In genomic region chr17:72189781-72190593, GRCh38 we compare ENCODE assay signal across 31 cellular contexts.
DNase-seq lines count a peak whose midpoint lies in the region; ATAC-seq and TF ChIP-seq lines count a peak whose summit lies in the region.
"Had no signal": no experiment of that assay in that cellular context is flagged by ENCODE, and none has a peak within 500 bp of the region (broad histone marks: within the 10 kb centered on the region; RNA-seq: fewer than 3 reads in every experiment).

No MANE protein-coding gene starts in this region.

- H3K9me2 ChIP-seq in Karpas-422 (replicated peaks; ENCODE audit: insufficient read depth, low read length): no peaks in the 10 kb centered on the region

- H3K27ac Mint-ChIP-seq in activated naive CD8-positive, alpha-beta T cell treated with anti-CD3 and anti-CD28 coated beads for 36 hours: no peak overlapping the region
- H3K27ac Mint-ChIP-seq: activated B cell treated with CpG ODN at 0.5 μM for 24 hours; activated CD4-positive, alpha-beta memory T cell treated with anti-CD3 and anti-CD28 coated beads, Interleukin-2, amount 10 ng/mL, durations not matched to agents 7 days and 5 days; effector memory CD8-positive, alpha-beta T cell; stimulated activated naive CD8-positive, alpha-beta T cell treated with anti-CD3 and anti-CD28 coated beads, Interleukin-15, amount 100 ng/mL, for 72 hours had no signal

- H3K18ac ChIP-seq in neuronal stem cell (ENCODE audit: low read length): peak overlapping the region; percentile 32

- H3K36me3 ChIP-seq in Karpas-422 (ENCODE audit: insufficient read depth, low read length) (no peaks in the 10 kb centered on the region), OCI-LY3 (replicated peaks; ENCODE audit: low read depth, low read length) (no peaks in the 10 kb centered on the region), neuronal stem cell (replicated peaks in 1 of 2; ENCODE audit: control insufficient read depth in 2 of 2, insufficient read depth in 2 of 2, low read length in 2 of 2) (peaks cover 0 to 2% of the 10 kb centered on the region in 2 donors)
- H3K36me3 ChIP-seq: BE2C, brain microvascular endothelial cell, esophagus muscularis mucosa, gastrocnemius medialis, tibial nerve had no signal

- H3K4me2 ChIP-seq in Karpas-422 (ENCODE audit: low read depth, low read length, poor library complexity, severe bottlenecking) (peak overlapping the region; percentile 71), OCI-LY3 (ENCODE audit: low read length) (peak overlapping the region; percentile 49), neuronal stem cell (ENCODE audit: insufficient read depth, low read length, poor library complexity, severe bottlenecking) (no peak overlapping the region)

- H3K79me1 ChIP-seq in neuronal stem cell (ENCODE audit: low read depth, low read length): no peaks in the 10 kb centered on the region

- ATAC-seq in GM21786 (IDR thresholded peaks at IDR 0.05; ENCODE audit: unreplicated experiment): no peak
- ATAC-seq: effector memory CD8-positive, alpha-beta T cell; gastrocnemius medialis; HCT116; K562; stimulated activated naive CD8-positive, alpha-beta T cell treated with anti-CD3 and anti-CD28 coated beads, Interleukin-15, amount 100 ng/mL, for 72 hours had no signal

- no peak overlapping the region for H3K4me3 Mint-ChIP-seq in activated naive CD8-positive, alpha-beta T cell treated with anti-CD3 and anti-CD28 coated beads for 36 hours
- H3K4me3 Mint-ChIP-seq: activated B cell treated with CpG ODN at 0.5 μM for 24 hours; activated CD4-positive, alpha-beta memory T cell treated with anti-CD3 and anti-CD28 coated beads, Interleukin-2, amount 10 ng/mL, durations not matched to agents 7 days and 5 days; effector memory CD8-positive, alpha-beta T cell; stimulated activated naive CD8-positive, alpha-beta T cell treated with anti-CD3 and anti-CD28 coated beads, Interleukin-15, amount 100 ng/mL, for 72 hours had no signal

- no peak overlapping the region for H2BK120ac ChIP-seq in neuronal stem cell (ENCODE audit: low read depth, low read length)

- no peak overlapping the region for H3K4ac ChIP-seq in neuronal stem cell (ENCODE audit: low read length)

- no peak overlapping the region for H4K91ac ChIP-seq in neuronal stem cell (ENCODE audit: low read depth, low read length, poor library complexity)

- H3K23ac ChIP-seq in neuronal stem cell (ENCODE audit: low read depth, low read length, poor library complexity): no peak overlapping the region

- WGBS in neuronal stem cell (ENCODE audit: extremely low coverage in 2 of 2, insufficient read length in 2 of 2, insufficient replicate concordance in 1 of 2), 2 donors: no CpG with 5 or more reads among the region's 5 CpGs

- H3K14ac ChIP-seq in neuronal stem cell (ENCODE audit: low read length): no peak overlapping the region

- H2BK5ac ChIP-seq in neuronal stem cell (ENCODE audit: low read length): no peak overlapping the region

- peak overlapping the region; percentile 98 for H3K27ac ChIP-seq in Karpas-422 (ENCODE audit: low read length)
- H3K27ac ChIP-seq in OCI-LY3 (ENCODE audit: low read length): peak overlapping the region; percentile 23; the same call in 1 of the 2 replicates
- no peak overlapping the region for H3K27ac ChIP-seq in neuronal stem cell (replicated peaks; ENCODE audit: low read length)
- H3K27ac ChIP-seq: brain microvascular endothelial cell, esophagus muscularis mucosa, gastrocnemius medialis, tibial nerve had no signal

- H4K20me1 ChIP-seq in Karpas-422 (ENCODE audit: insufficient read depth, low read depth, low read length): no peaks in the 10 kb centered on the region
- no peaks in the 10 kb centered on the region for H4K20me1 ChIP-seq in OCI-LY3 (ENCODE audit: insufficient read depth, low read length)

- H2AFZ ChIP-seq in Karpas-422 (ENCODE audit: low read length): no peak overlapping the region
- H2AFZ ChIP-seq in OCI-LY3 (ENCODE audit: low read depth, low read length): peak overlapping the region; percentile 26; the same call in 1 of the 2 replicates
- H2AFZ ChIP-seq in neuronal stem cell (ENCODE audit: low read length): no peak overlapping the region

- H3K4me1 ChIP-seq in Karpas-422 (ENCODE audit: low read length): peaks cover 78% of the 10 kb centered on the region
- peaks cover 15% of the 10 kb centered on the region for H3K4me1 ChIP-seq in OCI-LY3 (ENCODE audit: low read length)
- H3K4me1 ChIP-seq in neuronal stem cell (ENCODE audit: control insufficient read depth in 2 of 2, insufficient read depth in 1 of 2, low read depth in 1 of 2, low read length in 2 of 2): peaks cover 0 to 17% of the 10 kb centered on the region in 2 donors
- H3K4me1 ChIP-seq: esophagus muscularis mucosa, gastrocnemius medialis had no signal

- peak; percentile 10 for DNase-seq in NCI-H2107 treated with DMSO at 0.1 percent for 48 hours (lab: John Stamatoyannopoulos, UW; ENCODE audit: unreplicated experiment)
- no peak for DNase-seq in NCI-H2107 (lab: John Stamatoyannopoulos, UW)
- peak; percentile 98 for DNase-seq in Karpas-422
- no peak for DNase-seq in neuronal stem cell (ENCODE audit: low spot score)
- DNase-seq in activated naive CD8-positive, alpha-beta T cell treated with anti-CD3 and anti-CD28 coated beads for 36 hours: no peak
- DNase-seq in activated effector memory CD4-positive, alpha-beta T cell treated with Interleukin-2 at 50 U/mL for 16 hours: no peak
- DNase-seq: activated B cell treated with CpG ODN at 0.5 μM for 24 hours; activated CD4-positive, alpha-beta memory T cell treated with anti-CD3 and anti-CD28 coated beads, Interleukin-2, amount 10 ng/mL, durations not matched to agents 7 days and 5 days; activated effector memory CD4-positive, alpha-beta T cell treated with anti-CD3 and anti-CD28 coated beads, Interleukin-2, amount 50 U/mL, for 16 hours; BE2C; brain microvascular endothelial cell; effector memory CD8-positive, alpha-beta T cell; gastrocnemius medialis; GF-D8; islet precursor cell; mammary epithelial cell; MV-4-11; NCI-H1694 treated with DMSO at 0.1 percent for 48 hours; NCI-H774; occipital lobe; OCI-M1; retina; stimulated activated CD4-positive, alpha-beta T cell treated with anti-CD3 and anti-CD28 coated beads, Interleukin-4, amount 100 ng/mL, for 4 hours; stimulated activated naive CD8-positive, alpha-beta T cell treated with anti-CD3 and anti-CD28 coated beads, Interleukin-15, amount 100 ng/mL, for 72 hours; T1000 had no signal

- no peak overlapping the region for H2BK12ac ChIP-seq in neuronal stem cell (ENCODE audit: low read length)

- no peak overlapping the region for H2AK5ac ChIP-seq in neuronal stem cell (ENCODE audit: low read depth, low read length)

- H3K9me3 ChIP-seq in Karpas-422 (ENCODE audit: low read length): no peaks in the 10 kb centered on the region
- no peaks in the 10 kb centered on the region for H3K9me3 ChIP-seq in OCI-LY3 (ENCODE audit: insufficient read depth, low read length)
- peaks cover 0 to 10% of the 10 kb centered on the region in 2 donors for H3K9me3 ChIP-seq in neuronal stem cell (replicated peaks in 1 of 2; ENCODE audit: control insufficient read depth in 2 of 2, insufficient read depth in 1 of 2, low read depth in 1 of 2, low read length in 2 of 2)
- H3K9me3 ChIP-seq: BE2C, esophagus muscularis mucosa, gastrocnemius medialis, tibial nerve had no signal

- peak overlapping the region; percentile 55; the same call in 1 of the 2 replicates for H3K4me3 ChIP-seq in Karpas-422 (ENCODE audit: low read length)
- H3K4me3 ChIP-seq in OCI-LY3 (ENCODE audit: low read length): peak overlapping the region; percentile 1; the same call in 1 of the 2 replicates
- H3K4me3 ChIP-seq in neuronal stem cell (ENCODE audit: low read length in 2 of 2): no peak overlapping the region
- H3K4me3 ChIP-seq: esophagus muscularis mucosa, gastrocnemius medialis, K562, tibial nerve had no signal

- peak overlapping the region; percentile 69 for H3K9ac ChIP-seq in Karpas-422 (ENCODE audit: low read length)
- no peak overlapping the region for H3K9ac ChIP-seq in OCI-LY3 (ENCODE audit: low read length)
- no peak overlapping the region for H3K9ac ChIP-seq in neuronal stem cell (ENCODE audit: low read depth, low read length, poor library complexity)

- no peak overlapping the region for H2BK15ac ChIP-seq in neuronal stem cell (ENCODE audit: low read length)

- H3K36me3 Mint-ChIP-seq in activated naive CD8-positive, alpha-beta T cell treated with anti-CD3 and anti-CD28 coated beads for 36 hours: no peaks in the 10 kb centered on the region

- H3K79me2 ChIP-seq in Karpas-422 (ENCODE audit: low read length): no peaks in the 10 kb centered on the region
- H3K79me2 ChIP-seq in OCI-LY3 (ENCODE audit: low read length): no peaks in the 10 kb centered on the region

- H3K4me1 Mint-ChIP-seq in activated naive CD8-positive, alpha-beta T cell treated with anti-CD3 and anti-CD28 coated beads for 36 hours: no peaks in the 10 kb centered on the region
- H3K4me1 Mint-ChIP-seq: activated B cell treated with CpG ODN at 0.5 μM for 24 hours; activated CD4-positive, alpha-beta memory T cell treated with anti-CD3 and anti-CD28 coated beads, Interleukin-2, amount 10 ng/mL, durations not matched to agents 7 days and 5 days; stimulated activated naive CD8-positive, alpha-beta T cell treated with anti-CD3 and anti-CD28 coated beads, Interleukin-15, amount 100 ng/mL, for 72 hours had no signal

- no peaks in the 10 kb centered on the region for H3K27me3 Mint-ChIP-seq in activated naive CD8-positive, alpha-beta T cell treated with anti-CD3 and anti-CD28 coated beads for 36 hours
- H3K27me3 Mint-ChIP-seq: activated B cell treated with CpG ODN at 0.5 μM for 24 hours; activated CD4-positive, alpha-beta memory T cell treated with anti-CD3 and anti-CD28 coated beads, Interleukin-2, amount 10 ng/mL, durations not matched to agents 7 days and 5 days; effector memory CD8-positive, alpha-beta T cell; stimulated activated naive CD8-positive, alpha-beta T cell treated with anti-CD3 and anti-CD28 coated beads, Interleukin-15, amount 100 ng/mL, for 72 hours had no signal

- H3K27me3 ChIP-seq in Karpas-422 (ENCODE audit: low read length): no peaks in the 10 kb centered on the region
- no peaks in the 10 kb centered on the region for H3K27me3 ChIP-seq in OCI-LY3 (ENCODE audit: low read depth, low read length)
- no peaks in the 10 kb centered on the region for H3K27me3 ChIP-seq in neuronal stem cell (ENCODE audit: control insufficient read depth in 3 of 3, insufficient read depth in 3 of 3, low read depth in 1 of 3, low read length in 3 of 3)
- H3K27me3 ChIP-seq: BE2C, brain microvascular endothelial cell, tibial nerve had no signal

- H4K8ac ChIP-seq in neuronal stem cell (ENCODE audit: low read depth, low read length): no peak overlapping the region

- TF ChIP-seq CTCF in OCI-LY3 (IDR thresholded peaks at IDR 0.05; ENCODE audit: low read depth, low read length): no peak

- H3K9me3 Mint-ChIP-seq in activated naive CD8-positive, alpha-beta T cell treated with anti-CD3 and anti-CD28 coated beads for 36 hours: no peaks in the 10 kb centered on the region
- H3K9me3 Mint-ChIP-seq: activated B cell treated with CpG ODN at 0.5 μM for 24 hours had no signal

Comparison
In these comparisons a context has a peak if more than half of its experiments do, and no peak if none do; other contexts are left out.
1. DNase-seq: peak in NCI-H2107 treated with DMSO at 0.1 percent for 48 hours (single experiment) and Karpas-422 (single experiment); none in NCI-H2107 (single experiment), neuronal stem cell (single experiment), activated naive CD8-positive, alpha-beta T cell treated with anti-CD3 and anti-CD28 coated beads for 36 hours (single experiment) and activated effector memory CD4-positive, alpha-beta T cell treated with Interleukin-2 at 50 U/mL for 16 hours (single experiment).
2. H3K4me3 ChIP-seq: peak in Karpas-422 (single experiment) and OCI-LY3 (single experiment); none in neuronal stem cell (0 of 2).